ENCODE assay signal across 28 cellular contexts in the genomic region with DNA sequence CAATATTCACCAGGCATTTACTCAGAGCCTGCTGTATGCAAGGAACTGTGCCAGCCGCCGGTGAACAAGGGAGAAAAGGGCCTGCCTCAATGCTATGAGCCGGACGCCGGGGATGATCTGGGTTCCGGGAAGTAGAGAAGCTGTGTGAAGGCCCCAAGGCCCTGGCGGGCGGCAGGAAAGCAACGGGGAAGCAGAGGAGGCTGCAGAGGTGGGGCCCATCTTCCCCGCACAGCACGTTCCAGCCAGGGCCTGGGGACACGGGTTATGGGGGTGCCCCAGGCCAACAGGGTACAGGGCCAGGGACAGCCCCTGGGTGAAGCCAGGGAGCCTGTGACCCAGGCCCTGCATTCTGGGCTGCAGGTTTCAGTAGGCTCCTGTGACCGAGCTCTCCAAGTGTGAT.
"Had no signal": no experiment of that assay in that cellular context is flagged by ENCODE, and none has a peak within 500 bp of the region (broad histone marks: within the 10 kb centered on the region; RNA-seq: fewer than 3 reads in every experiment).

No MANE protein-coding gene starts in this region.

- FAIRE-seq: colon, endometrium, islet of Langerhans, keratinocyte had no signal

- H3K9me3 ChIP-seq: esophagus squamous epithelium, gastrocnemius medialis, heart right ventricle, left lung had no signal

- H3K4me1 ChIP-seq: left lung had no signal

- H3K27ac ChIP-seq: coronary artery, dorsolateral prefrontal cortex, epithelial cell of prostate, esophagus squamous epithelium, gastrocnemius medialis, left lung had no signal

- DNase-seq: dermis blood vessel endothelial cell; dorsolateral prefrontal cortex; effector CD4-positive, alpha-beta T cell; effector memory CD8-positive, alpha-beta T cell; endodermal cell; erythroblast; esophagus squamous epithelium; foreskin fibroblast; foreskin melanocyte; gastrocnemius medialis; glutamatergic neuron; head of caudate nucleus; heart right ventricle; hippocampal formation; left cardiac atrium; left lung; mammary epithelial cell; mesendoderm; midbrain had no signal

- H3K4me3 Mint-ChIP-seq: effector memory CD8-positive, alpha-beta T cell; endodermal cell; memory B cell had no signal

- H3K9me3 Mint-ChIP-seq: effector memory CD8-positive, alpha-beta T cell; endodermal cell; memory B cell had no signal

- H3K36me3 ChIP-seq: gastrocnemius medialis had no signal

- ATAC-seq: effector memory CD8-positive, alpha-beta T cell; esophagus mucosa; gastrocnemius medialis; left lung had no signal

- H3K27ac Mint-ChIP-seq: effector memory CD8-positive, alpha-beta T cell; endodermal cell; memory B cell had no signal

- H3K4me3 ChIP-seq: coronary artery, dorsolateral prefrontal cortex, esophagus squamous epithelium, gastrocnemius medialis, heart right ventricle, left lung, lung had no signal

- H3K27me3 ChIP-seq: dorsolateral prefrontal cortex, esophagus squamous epithelium, gastrocnemius medialis, heart right ventricle, left lung had no signal

- H3K27me3 Mint-ChIP-seq: effector memory CD8-positive, alpha-beta T cell; memory B cell had no signal
